ENCODE assay signal across 20 cellular contexts in the genomic region with DNA sequence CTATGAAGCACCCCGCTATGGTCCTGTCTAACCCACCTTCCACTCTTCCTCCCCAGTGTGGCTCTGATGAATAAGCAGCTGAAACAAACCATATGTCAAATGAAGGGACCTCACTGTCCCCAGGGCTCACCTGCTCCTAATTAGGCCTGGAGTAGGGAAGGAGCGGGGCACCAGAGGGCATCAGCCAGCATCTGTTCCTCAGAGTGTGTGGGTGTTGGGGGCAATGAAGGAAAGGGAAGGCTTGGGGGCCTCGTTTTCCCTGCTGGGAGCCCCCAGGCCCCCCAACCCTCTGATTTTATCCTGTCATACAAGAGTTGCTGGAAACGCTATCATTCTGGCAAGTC.
DNase-seq lines count a peak whose midpoint lies in the region; ATAC-seq, FAIRE-seq and TF ChIP-seq lines count a peak whose summit lies in the region.
"Had no signal": no experiment of that assay in that cellular context is flagged by ENCODE, and none has a peak within 500 bp of the region (broad histone marks: within the 10 kb centered on the region; RNA-seq: fewer than 3 reads in every experiment).

No MANE protein-coding gene starts in this region.

- CTCF ChIA-PET in CD8-positive, alpha-beta memory T cell (lab: Charles Lee), result no interaction called here

- no peak overlapping the region for H3K4me3 Mint-ChIP-seq in CD8-positive, alpha-beta memory T cell
- H3K4me3 Mint-ChIP-seq: CD14-positive monocyte; CD4-positive, alpha-beta memory T cell had no signal

- H3K27me3 Mint-ChIP-seq in CD8-positive, alpha-beta memory T cell, result peaks cover 9 to 11% of the 10 kb centered on the region in 2 donors

- H3K27ac ChIP-seq in kidney (ENCODE audit: low read depth in 2 of 2, low read length in 2 of 2) (no peak overlapping the region), heart right ventricle (no peak overlapping the region)
- H3K27ac ChIP-seq in CD8-positive, alpha-beta memory T cell (ENCODE audit: low read depth, low read length), result no peak overlapping the region
- H3K27ac ChIP-seq: 22Rv1, A549, BLaER1 had no signal

- intact Hi-C loops in kidney (cut with DNase I) (no loop called here), heart right ventricle (cut with DNase I) (no loop called here)

- H3K9me3 ChIP-seq in BE2C, result no peaks in the 10 kb centered on the region
- H3K9me3 ChIP-seq in kidney (ENCODE audit: control insufficient read depth in 1 of 2, low read length in 2 of 2), result no peaks in the 10 kb centered on the region
- H3K9me3 ChIP-seq in heart right ventricle, result no peaks in the 10 kb centered on the region
- no peaks in the 10 kb centered on the region for H3K9me3 ChIP-seq in CD8-positive, alpha-beta memory T cell (ENCODE audit: low read length)
- H3K9me3 ChIP-seq: A549, BLaER1 had no signal

- TF ChIP-seq CTCF in BE2C (IDR thresholded peaks at IDR 0.05; ENCODE audit: low read depth, low read length) (no peak), kidney (IDR thresholded peaks at IDR 0.05; ENCODE audit: borderline replicate concordance, extremely low read depth, insufficient read depth) (no peak), heart right ventricle (IDR thresholded peaks at IDR 0.05) (no peak)

- H3K4me1 Mint-ChIP-seq in CD8-positive, alpha-beta memory T cell, result no peaks in the 10 kb centered on the region
- H3K4me1 Mint-ChIP-seq: CD14-positive monocyte; CD4-positive, alpha-beta memory T cell had no signal

- DNase-seq in NCI-H2171 treated with DMSO at 0.1 percent for 48 hours (lab: John Stamatoyannopoulos, UW) (peak; percentile 45), NCI-H2171 (lab: John Stamatoyannopoulos, UW) (no peak), BE2C (peak; percentile 37), SK-N-DZ (ENCODE audit: low spot score) (peak; percentile 10), kidney (peak; percentile 6), heart right ventricle (no peak)
- no peak for DNase-seq in CD8-positive, alpha-beta memory T cell
- DNase-seq: AML-193; Calu3; CD4-positive, alpha-beta memory T cell; DMS79 treated with DMSO at 0.1 percent for 48 hours; GF-D8; GOT3; H7 had no signal

- no peak overlapping the region for H3K4me3 ChIP-seq in BE2C (ENCODE audit: low read depth, low read length)
- H3K4me3 ChIP-seq in kidney (ENCODE audit: low read length in 2 of 2), result no peak overlapping the region
- H3K4me3 ChIP-seq in heart right ventricle, result no peak overlapping the region
- H3K4me3 ChIP-seq in CD8-positive, alpha-beta memory T cell (ENCODE audit: low read length), result no peak overlapping the region
- H3K4me3 ChIP-seq: A549, BLaER1 had no signal

- POLR2A ChIA-PET in CD8-positive, alpha-beta memory T cell (lab: Charles Lee), result no interaction called here

- 91 to 98% methylated on average over 4 of the region's 4 CpGs for WGBS in heart right ventricle, 2 donors

- H3K4me1 ChIP-seq in BE2C (no peaks in the 10 kb centered on the region; the same call in none of the 2 replicates), kidney (ENCODE audit: control insufficient read depth in 1 of 2, insufficient read depth in 1 of 2, low read depth in 1 of 2, low read length in 2 of 2) (no peaks in the 10 kb centered on the region), heart right ventricle (peaks cover 0 to 7% (median 0%) of the 10 kb centered on the region in 9 donors)
- no peaks in the 10 kb centered on the region for H3K4me1 ChIP-seq in CD8-positive, alpha-beta memory T cell (ENCODE audit: insufficient read depth, low read length)
- H3K4me1 ChIP-seq: A549, BLaER1 had no signal

- ATAC-seq in GM18498 (IDR thresholded peaks at IDR 0.05; ENCODE audit: unreplicated experiment), result no peak
- no peak for ATAC-seq in heart right ventricle
- ATAC-seq: A549, HepG2 had no signal

- no peaks in the 10 kb centered on the region for H3K36me3 ChIP-seq in BE2C
- H3K36me3 ChIP-seq in kidney (ENCODE audit: control insufficient read depth in 1 of 2, insufficient read depth in 2 of 2, low read length in 2 of 2), result no peaks in the 10 kb centered on the region
- H3K36me3 ChIP-seq in heart right ventricle, result no peaks in the 10 kb centered on the region
- H3K36me3 ChIP-seq in CD8-positive, alpha-beta memory T cell (ENCODE audit: insufficient read depth, low read length), result no peaks in the 10 kb centered on the region

- H3K27me3 ChIP-seq in BE2C (no peaks in the 10 kb centered on the region), heart right ventricle (no peaks in the 10 kb centered on the region)
- no peaks in the 10 kb centered on the region for H3K27me3 ChIP-seq in CD8-positive, alpha-beta memory T cell (ENCODE audit: insufficient read depth, low read length, poor library complexity, severe bottlenecking)
- H3K27me3 ChIP-seq: BLaER1 had no signal

- no peak for FAIRE-seq in kidney (lab: Jason Lieb, UNC)
- FAIRE-seq: A549, HepG2 had no signal

- no peaks in the 10 kb centered on the region for H3K36me3 Mint-ChIP-seq in CD8-positive, alpha-beta memory T cell
- H3K36me3 Mint-ChIP-seq: CD14-positive monocyte; CD4-positive, alpha-beta memory T cell had no signal

- H3K27ac Mint-ChIP-seq in CD8-positive, alpha-beta memory T cell, result no peak overlapping the region
- H3K27ac Mint-ChIP-seq: CD14-positive monocyte; CD4-positive, alpha-beta memory T cell had no signal

- no peaks in the 10 kb centered on the region for H3K9me3 Mint-ChIP-seq in CD8-positive, alpha-beta memory T cell
- H3K9me3 Mint-ChIP-seq: CD4-positive, alpha-beta memory T cell had no signal

- H3K9ac ChIP-seq in kidney (ENCODE audit: low read length in 2 of 2), result no peak overlapping the region
- H3K9ac ChIP-seq: BLaER1 had no signal

Comparison
In these comparisons a context has a peak if more than half of its experiments do, and no peak if none do; other contexts are left out.
1. DNase-seq: peak in NCI-H2171 treated with DMSO at 0.1 percent for 48 hours (single experiment), BE2C (single experiment), SK-N-DZ (single experiment) and kidney (single experiment); none in NCI-H2171 (single experiment), heart right ventricle (0 of 2) and CD8-positive, alpha-beta memory T cell (0 of 5).